ENCODE assay signal across 11 cellular contexts in genomic region chr4:173530326-173531062, GRCh38. TPM values are rescaled to one million over a fixed set of nuclear protein-coding genes. Genes with fewer than 3 reads are reported as not detected.
DNase-seq lines count a peak whose midpoint lies in the region; ATAC-seq, FAIRE-seq and TF ChIP-seq lines count a peak whose summit lies in the region.
"Had no signal": no experiment of that assay in that cellular context is flagged by ENCODE, and none has a peak within 500 bp of the region (broad histone marks: within the 10 kb centered on the region; RNA-seq: fewer than 3 reads in every experiment).

No MANE protein-coding gene starts in this region.

- H2AFZ ChIP-seq in IMR-90 (replicated peaks; ENCODE audit: low read length, poor library complexity), result peak overlapping the region; percentile 21
- no peak overlapping the region for H2AFZ ChIP-seq in trophoblast cell (ENCODE audit: insufficient read depth, low read length, poor library complexity)

- H3K4ac ChIP-seq in IMR-90 (ENCODE audit: low read depth, low read length) (no peak overlapping the region), trophoblast cell (ENCODE audit: low read depth, low read length) (no peak overlapping the region)

- POLR2A ChIA-PET in IMR-90 (lab: Charles Lee; ENCODE audit: unreplicated experiment), result no interaction called here

- in situ Hi-C loops in IMR-90 (cut with MboI; ENCODE audit: low sequenced_read_pairs), result no loop called here

- H3K36me3 ChIP-seq in BE2C (peaks cover 94% of the 10 kb centered on the region), IMR-90 (ENCODE audit: control insufficient read depth, insufficient read depth, low read length) (no peaks in the 10 kb centered on the region), trophoblast cell (ENCODE audit: control insufficient read depth in 1 of 2, insufficient read depth in 2 of 2, low read length in 2 of 2) (no peaks in the 10 kb centered on the region)

- CTCF ChIA-PET in IMR-90 (lab: Yijun Ruan, JAX), result no interaction called here

- H3K27ac Mint-ChIP-seq in endothelial cell (ENCODE audit: unreplicated experiment), result no peak overlapping the region

- no peak overlapping the region for H4K5ac ChIP-seq in IMR-90 (ENCODE audit: low read depth, low read length)

- 2% methylated on average over 12 of the region's 34 CpGs; no CpG with 5 or more reads in 1 of the 2 experiments for WGBS in IMR-90 (ENCODE audit: extremely low coverage in 2 of 2, insufficient read length in 1 of 2), 2 experiments
- whole genome bisulfite sequencing in trophoblast cell (ENCODE audit: extremely low coverage, insufficient coverage, insufficient read length), result no CpG with 5 or more reads among the region's 34 CpGs

- H3K4me3 ChIP-seq in BE2C (ENCODE audit: low read depth, low read length) (peak overlapping the region; percentile 99), IMR-90 (ENCODE audit: insufficient read depth, low read depth, low read length) (peak overlapping the region; percentile 40), trophoblast cell (ENCODE audit: low read depth, low read length) (no peak overlapping the region)

- H3K79me2 ChIP-seq in trophoblast cell (ENCODE audit: control insufficient read depth, insufficient read depth, low read length, poor library complexity), result peaks cover 1% of the 10 kb centered on the region

- no peak overlapping the region for H4K91ac ChIP-seq in IMR-90 (ENCODE audit: insufficient read depth, low read depth, low read length)
- no peak overlapping the region for H4K91ac ChIP-seq in trophoblast cell (ENCODE audit: low read depth, low read length)

- no peaks in the 10 kb centered on the region for H4K20me1 ChIP-seq in IMR-90 (ENCODE audit: insufficient read depth, low read length)

- DNase-seq in BE2C, result no peak
- no peak for DNase-seq in IMR-90
- no peak for DNase-seq in endothelial cell (ENCODE audit: low spot score)
- DNase-seq in trophoblast cell, result no peak
- DNase-seq in dermis blood vessel endothelial cell, result no peak
- no peak for DNase-seq in caudate nucleus (lab: John Stamatoyannopoulos, UW)
- no peak for DNase-seq in H54 (ENCODE audit: insufficient read length, low spot score)
- DNase-seq: foreskin melanocyte; stimulated activated CD4-positive, alpha-beta T cell treated with anti-CD3 and anti-CD28 coated beads, Interleukin-12 subunit alpha, Interleukin-12 subunit beta, amount 100 ng/mL, for 4 hours had no signal

- H2AK5ac ChIP-seq in IMR-90 (ENCODE audit: low read depth, low read length) (no peak overlapping the region), trophoblast cell (ENCODE audit: low read length) (no peak overlapping the region)

- H3K36me3 Mint-ChIP-seq in endothelial cell (ENCODE audit: low read depth, unreplicated experiment), result peaks cover 4% of the 10 kb centered on the region

- H3K56ac ChIP-seq in IMR-90 (ENCODE audit: extremely low read depth, insufficient read depth, low read length), result no peak overlapping the region

- H3K27ac ChIP-seq in IMR-90 (ENCODE audit: insufficient read depth, low read length) (no peak overlapping the region), trophoblast cell (ENCODE audit: low read depth, low read length) (no peak overlapping the region), caudate nucleus (ENCODE audit: low read depth, low read length) (no peak overlapping the region)

- BruUV-seq in IMR-90 (replicated peaks; lab: Mats Ljungman, UMichigan), result no TSS peak

- no peak for FAIRE-seq in H54 (lab: Jason Lieb, UNC)

- no peak overlapping the region for H2AK9ac ChIP-seq in IMR-90 (replicated peaks; ENCODE audit: low read depth, low read length, poor library complexity)

- peak overlapping the region; percentile 69; the same call in 1 of the 2 replicates for H3K4me2 ChIP-seq in IMR-90 (ENCODE audit: low read depth, low read length)
- peak overlapping the region; percentile 51 for H3K4me2 ChIP-seq in trophoblast cell (ENCODE audit: low read length)

- H2BK20ac ChIP-seq in IMR-90 (ENCODE audit: low read depth, low read length), result no peak overlapping the region

- H3K23ac ChIP-seq in IMR-90 (ENCODE audit: low read depth, low read length) (no peak overlapping the region; the same call in 1 of the 2 replicates), trophoblast cell (ENCODE audit: low read length) (no peak overlapping the region)

- no peaks in the 10 kb centered on the region for H3K27me3 ChIP-seq in BE2C
- H3K27me3 ChIP-seq in IMR-90 (ENCODE audit: control insufficient read depth, insufficient read depth, low read length), result peaks cover 89% of the 10 kb centered on the region
- H3K27me3 ChIP-seq in trophoblast cell (ENCODE audit: insufficient read depth, low read length), result peaks cover 68% of the 10 kb centered on the region

- H3K9ac ChIP-seq in IMR-90 (ENCODE audit: low read depth, low read length) (no peak overlapping the region), trophoblast cell (ENCODE audit: low read length) (no peak overlapping the region)

- H3K14ac ChIP-seq in IMR-90 (replicated peaks; ENCODE audit: low read depth, low read length), result no peak overlapping the region
- H3K14ac ChIP-seq in trophoblast cell (ENCODE audit: low read length), result no peak overlapping the region

- H3K4me1 Mint-ChIP-seq in endothelial cell (ENCODE audit: unreplicated experiment), result peaks cover 38% of the 10 kb centered on the region

- peak overlapping the region; percentile 92 for H3K4me3 Mint-ChIP-seq in endothelial cell (ENCODE audit: unreplicated experiment)

- no peak for TF ChIP-seq RAD21 in IMR-90 (IDR thresholded peaks at IDR 0.05; ENCODE audit: low read length)

- H3K9me1 ChIP-seq in IMR-90 (ENCODE audit: insufficient read depth, low read length), result 0 out of 2 replicates have a peak, but pooled peaks cover 3% of the 10 kb centered on the region

- H2BK12ac ChIP-seq in trophoblast cell (ENCODE audit: low read length), result no peak overlapping the region

- dilution Hi-C loops in IMR-90 (cut with HindIII; ENCODE audit: low sequenced_read_pairs, unreplicated experiment), result no loop called here

- no peak overlapping the region for H4K12ac ChIP-seq in trophoblast cell (ENCODE audit: low read depth, low read length)

- no peaks in the 10 kb centered on the region for H3K9me3 ChIP-seq in BE2C
- H3K9me3 ChIP-seq in IMR-90 (ENCODE audit: control insufficient read depth, insufficient read depth, low read length), result peaks cover 17% of the 10 kb centered on the region; the same call in 1 of the 2 replicates
- H3K9me3 ChIP-seq in trophoblast cell (ENCODE audit: insufficient read depth, low read depth, low read length), result peaks cover 4% of the 10 kb centered on the region

- H3K4me1 ChIP-seq in BE2C (no peaks in the 10 kb centered on the region), IMR-90 (ENCODE audit: control insufficient read depth, insufficient read depth, low read length) (no peaks in the 10 kb centered on the region), trophoblast cell (ENCODE audit: control insufficient read depth in 1 of 2, insufficient read depth in 2 of 2, low read length in 2 of 2) (peaks cover 8 to 11% of the 10 kb centered on the region in 2 experiments)

- H2BK5ac ChIP-seq in IMR-90 (ENCODE audit: low read depth, low read length, poor library complexity, severe bottlenecking) (no peak overlapping the region), trophoblast cell (ENCODE audit: low read depth, low read length, poor library complexity) (no peak overlapping the region)

- H4K8ac ChIP-seq in IMR-90 (ENCODE audit: low read depth in 2 of 2, low read length in 2 of 2) (no peak overlapping the region), trophoblast cell (ENCODE audit: low read depth, low read length) (no peak overlapping the region)

- ATAC-seq in IMR-90 (ENCODE audit: low read depth) (no peak), GM18868 (IDR thresholded peaks at IDR 0.05; ENCODE audit: unreplicated experiment) (no peak)

- H3K79me1 ChIP-seq in IMR-90 (ENCODE audit: low read depth in 1 of 2, low read length in 2 of 2), result no peaks in the 10 kb centered on the region
- H3K79me1 ChIP-seq in trophoblast cell (ENCODE audit: low read length), result peaks cover 25% of the 10 kb centered on the region

- no peak for TF ChIP-seq CTCF in BE2C (IDR thresholded peaks at IDR 0.05; ENCODE audit: low read depth, low read length)
- TF ChIP-seq CTCF in IMR-90 (conservative IDR thresholded peaks at IDR 0.05; ENCODE audit: low read depth, low read length), result no peak
- no peak for TF ChIP-seq CTCF in endothelial cell (IDR thresholded peaks at IDR 0.05; ENCODE audit: unreplicated experiment)

- H3K9me3 Mint-ChIP-seq in endothelial cell (ENCODE audit: unreplicated experiment), result no peaks in the 10 kb centered on the region

- intact Hi-C loops in IMR-90 (cut with micrococcal nuclease), result loop anchor here (10.0 kb wide), 1 partner anchor 294 kb away; no protein-coding TSS in a partner anchor

- no peak overlapping the region for H2BK120ac ChIP-seq in IMR-90 (ENCODE audit: low read depth, low read length)
- no peak overlapping the region for H2BK120ac ChIP-seq in trophoblast cell (ENCODE audit: insufficient read depth, low read length, poor library complexity)

- H3K18ac ChIP-seq in IMR-90 (ENCODE audit: low read depth, low read length), result no peak overlapping the region
- no peak overlapping the region for H3K18ac ChIP-seq in trophoblast cell (ENCODE audit: low read length)

- no peak for TF ChIP-seq POLR2A in IMR-90 (IDR thresholded peaks at IDR 0.05; ENCODE audit: low read depth, low read length)
- no peak for TF ChIP-seq POLR2A in H54 (IDR thresholded peaks at IDR 0.05; ENCODE audit: low read depth, low read length)

- H3K27me3 Mint-ChIP-seq in endothelial cell (ENCODE audit: unreplicated experiment), result peaks cover 46% of the 10 kb centered on the region

- H2BK15ac ChIP-seq in IMR-90 (ENCODE audit: low read depth, low read length), result no peak overlapping the region

TF ChIP-seq in IMR-90, 13 proteins besides CTCF, POLR2A, EP300 and RAD21 (continues in another document):
- TF ChIP-seq CHD1 (IDR thresholded peaks at IDR 0.05; ENCODE audit: low read depth, low read length) (no peak), MAZ (IDR thresholded peaks at IDR 0.05; ENCODE audit: borderline replicate concordance, low read depth, low read length) (no peak), NFE2L2 (IDR thresholded peaks at IDR 0.05; ENCODE audit: low read depth, low read length) (no peak)
- TF ChIP-seq, protein P1, sequence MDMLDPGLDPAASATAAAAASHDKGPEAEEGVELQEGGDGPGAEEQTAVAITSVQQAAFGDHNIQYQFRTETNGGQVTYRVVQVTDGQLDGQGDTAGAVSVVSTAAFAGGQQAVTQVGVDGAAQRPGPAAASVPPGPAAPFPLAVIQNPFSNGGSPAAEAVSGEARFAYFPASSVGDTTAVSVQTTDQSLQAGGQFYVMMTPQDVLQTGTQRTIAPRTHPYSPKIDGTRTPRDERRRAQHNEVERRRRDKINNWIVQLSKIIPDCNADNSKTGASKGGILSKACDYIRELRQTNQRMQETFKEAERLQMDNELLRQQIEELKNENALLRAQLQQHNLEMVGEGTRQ (IDR thresholded peaks at IDR 0.05; ENCODE audit: low read depth, low read length), result no peak

RNA-seq across cellular contexts. Expression of gene HAND2, which starts 0.5 kb away (rescaled TPM):
- 244 TPM for polyA plus RNA-seq in BE2C (2012; ENCODE audit: insufficient read depth, insufficient read length, low read depth)
- total RNA-seq in IMR-90 (2012; rRNA removed) (0.36 and 0.56 TPM in 2 replicates), endothelial cell (ENCODE audit: unreplicated experiment) (1.5 TPM), dermis blood vessel endothelial cell (not detected in 2 replicates)
- 0.67 and 0.97 TPM in 2 replicates for polyA plus RNA-seq in IMR-90 (2012; rRNA removed)
- polyA plus RNA-seq in IMR-90 (2012; cell fraction: cytosol; rRNA removed), result 0.71 and 1.9 TPM in 2 replicates
- polyA plus RNA-seq in IMR-90 (2012; cell fraction: nucleus; rRNA removed; ENCODE audit: low replicate concordance), result 0.57 and 1.4 TPM in 2 replicates
- polyA plus RNA-seq in trophoblast cell (2013), result 12.4 and 13.9 TPM in 2 replicates
- total RNA-seq: HT-29 had no signal
